Comparison of ENCODE assay signal across 9 cellular contexts in genomic region chr7:20784311-20785210, GRCh38. TPM values are rescaled to one million over a fixed set of nuclear protein-coding genes. Genes with fewer than 3 reads are reported as not detected.
DNase-seq lines count a peak whose midpoint lies in the region; ATAC-seq, FAIRE-seq and TF ChIP-seq lines count a peak whose summit lies in the region.
"Had no signal": no experiment of that assay in that cellular context is flagged by ENCODE, and none has a peak within 500 bp of the region (broad histone marks: within the 10 kb centered on the region; RNA-seq: fewer than 3 reads in every experiment).

No MANE protein-coding gene starts in this region.

- no peaks in the 10 kb centered on the region for H3K79me2 ChIP-seq in keratinocyte (ENCODE audit: control insufficient read depth, insufficient read depth, low read length)

- peak overlapping the region; percentile 70 for H3K4me3 Mint-ChIP-seq in T-helper 17 cell

- H3K4me2 ChIP-seq in keratinocyte (ENCODE audit: control insufficient read depth, extremely low read depth, insufficient read depth, low read depth, low read length): peak overlapping the region; percentile 93

- H2AFZ ChIP-seq in keratinocyte (ENCODE audit: control insufficient read depth, low read length): peak overlapping the region; percentile 32

- H3K4me3 ChIP-seq in heart right ventricle (peak overlapping the region in 9 of 10 donors; percentile 3 to 38 (median 21)), keratinocyte (ENCODE audit: control insufficient read depth in 2 of 3, extremely low read depth in 1 of 3, insufficient read depth in 2 of 3, low read depth in 1 of 3, low read length in 3 of 3) (peak overlapping the region; percentile 29 to 92 (median 47)), vagina (peak overlapping the region; percentile 31 to 39)

- H3K27me3 Mint-ChIP-seq in T-helper 17 cell: peaks cover 62% of the 10 kb centered on the region

- WGBS in heart right ventricle, 2 donors: 2 to 3% methylated on average over 105 to 107 of the region's 107 CpGs

- H4K20me1 ChIP-seq in keratinocyte (ENCODE audit: control insufficient read depth, extremely low read depth, insufficient read depth, low read length): no peaks in the 10 kb centered on the region

- H3K9me3 ChIP-seq in heart right ventricle (no peaks in the 10 kb centered on the region), T-helper 17 cell (ENCODE audit: control insufficient read depth, low read length, poor library complexity, severe bottlenecking) (no peaks in the 10 kb centered on the region), keratinocyte (ENCODE audit: control insufficient read depth, low read depth, low read length) (no peaks in the 10 kb centered on the region), vagina (no peaks in the 10 kb centered on the region)
- H3K9me3 ChIP-seq: Peyer's patch had no signal

- no peak overlapping the region for H3K27ac Mint-ChIP-seq in T-helper 17 cell

- intact Hi-C loops in heart right ventricle (cut with DNase I) (loop anchor here in 2 of 10 donors (5.0 to 10.0 kb wide), 2 partner anchors 468 to 470 kb away; no protein-coding TSS in a partner anchor), cardiac septum (cut with DNase I) (loop anchor here (10.0 kb wide), 1 partner anchor 980 kb away; no protein-coding TSS in a partner anchor), vagina (cut with DNase I) (loop anchor here (5.0 kb wide), 1 partner anchor 1498 kb away; no protein-coding TSS in a partner anchor)

- no peak for TF ChIP-seq POLR2A in vagina (IDR thresholded peaks at IDR 0.05)

- dilution Hi-C loops in keratinocyte (cut with MboI; ENCODE audit: extremely low pct_ligation_motif_present, low sequenced_read_pairs): no loop called here

- peaks cover 7% of the 10 kb centered on the region for H3K4me1 Mint-ChIP-seq in T-helper 17 cell

- TF ChIP-seq CTCF in heart right ventricle (IDR thresholded peaks at IDR 0.05) (no peak), keratinocyte (optimal IDR thresholded peaks at IDR 0.05 in 1 of 3, IDR thresholded peaks at IDR 0.05 in 1 of 3, conservative IDR thresholded peaks at IDR 0.05 in 1 of 3; ENCODE audit: extremely low read depth in 1 of 3, insufficient read depth in 2 of 3, low read length in 3 of 3) (peak; percentile 34 to 74 (median 62)), vagina (IDR thresholded peaks at IDR 0.05) (no peak)

- H3K27ac ChIP-seq in heart right ventricle: no peak overlapping the region
- H3K27ac ChIP-seq in keratinocyte (ENCODE audit: control insufficient read depth, insufficient read depth, low read length): no peak overlapping the region
- no peak overlapping the region for H3K27ac ChIP-seq in vagina

- no peak for ATAC-seq in heart right ventricle
- no peak for ATAC-seq in T-helper 17 cell
- no peak for ATAC-seq in HG02970 (IDR thresholded peaks at IDR 0.05; ENCODE audit: low FRiP score, unreplicated experiment)

- no peak for FAIRE-seq in keratinocyte (lab: Jason Lieb, UNC)

- no peaks in the 10 kb centered on the region for H3K9me1 ChIP-seq in keratinocyte (ENCODE audit: control insufficient read depth, extremely low read depth, insufficient read depth, low read length)

- H3K27me3 ChIP-seq in heart right ventricle: peaks cover 22 to 100% (median 100%) of the 10 kb centered on the region in 7 donors
- H3K27me3 ChIP-seq in keratinocyte (ENCODE audit: control insufficient read depth, extremely low read depth, insufficient read depth, low read length): peaks cover 23% of the 10 kb centered on the region
- peaks cover 8% of the 10 kb centered on the region for H3K27me3 ChIP-seq in vagina

- no peak overlapping the region for H3K9ac ChIP-seq in keratinocyte (ENCODE audit: control insufficient read depth, extremely low read depth, insufficient read depth, low read length)

- H3K36me3 ChIP-seq in heart right ventricle: no peaks in the 10 kb centered on the region
- no peaks in the 10 kb centered on the region for H3K36me3 ChIP-seq in keratinocyte (ENCODE audit: control insufficient read depth in 2 of 2, extremely low read depth in 1 of 2, insufficient read depth in 2 of 2, low read length in 2 of 2)
- no peaks in the 10 kb centered on the region for H3K36me3 ChIP-seq in vagina
- H3K36me3 ChIP-seq: Peyer's patch had no signal

- H3K4me1 ChIP-seq in heart right ventricle (peaks cover 0 to 41% (median 28%) of the 10 kb centered on the region in 9 donors), keratinocyte (ENCODE audit: control insufficient read depth, extremely low read depth, insufficient read depth, low read length) (peaks cover 6% of the 10 kb centered on the region), vagina (peaks cover 30% of the 10 kb centered on the region)

- no peak for DNase-seq in heart right ventricle
- no peak for DNase-seq in cardiac septum (ENCODE audit: low spot score)
- no peak for DNase-seq in T-helper 17 cell
- DNase-seq in keratinocyte (ENCODE audit: low read depth, low spot score): no peak
- no peak for DNase-seq in vagina (ENCODE audit: extremely low spot score in 2 of 2)
- DNase-seq in activated naive CD4-positive, alpha-beta T cell treated with Interleukin-2 at 50 U/mL for 16 hours: no peak
- no peak for DNase-seq in NCI-H1930 (lab: John Stamatoyannopoulos, UW)

- peaks cover 4% of the 10 kb centered on the region for H3K36me3 Mint-ChIP-seq in T-helper 17 cell (ENCODE audit: low read depth)

RNA-seq across cellular contexts. Expression of gene SP8, which starts 2.1 kb away (rescaled TPM):
- total RNA-seq in heart right ventricle (not detected), cardiac septum (not detected), T-helper 17 cell (not detected), vagina (2.9 TPM)
- polyA plus RNA-seq in heart right ventricle (not detected), keratinocyte (0.03 to 0.17 TPM (median 0.16 TPM) in 3 replicates)
- polyA plus RNA-seq in keratinocyte (2011; ENCODE audit: low read depth): 0.12 TPM
- 0.08 and 0.09 TPM in 2 replicates for polyA plus RNA-seq in keratinocyte (2011; cell fraction: cytosol; rRNA removed)
- 0.22 and 0.32 TPM in 2 replicates for polyA plus RNA-seq in keratinocyte (2011; cell fraction: nucleus; rRNA removed)
- 0.17 and 0.28 TPM in 2 replicates for polyA plus RNA-seq in keratinocyte (2012; ENCODE audit: low replicate concordance)
- 0.03 to 0.07 TPM (median 0.06 TPM) in 3 replicates for polyA minus RNA-seq in keratinocyte
- not detected for polyA minus RNA-seq in keratinocyte (2011; cell fraction: cytosol; rRNA and poly(A)+ RNA removed)
- polyA minus RNA-seq in keratinocyte (2011; cell fraction: nucleus; rRNA and poly(A)+ RNA removed): 0.32 and 0.47 TPM in 2 replicates

Comparison
In these comparisons a context has a peak if more than half of its experiments do, and no peak if none do; other contexts are left out.
1. CTCF ChIP-seq: peak in keratinocyte (3 of 3); none in heart right ventricle (0 of 9) and vagina (0 of 3).
2. Peak in every context shown above with its lines, with median percentiles within 50 percentile points of each other: H3K4me3 ChIP-seq.